ENCODE assay signal across 8 cellular contexts in genomic region chr12:54217309-54217661, GRCh38. TPM values are rescaled to one million over a fixed set of nuclear protein-coding genes. Genes with fewer than 3 reads are reported as not detected.
A peak's percentile ranks its signal among the peaks of the same experiment; 100 is the strongest.
DNase-seq lines count a peak whose midpoint lies in the region; ATAC-seq and TF ChIP-seq lines count a peak whose summit lies in the region.

No MANE protein-coding gene starts in this region.

- H3K4me1 Mint-ChIP-seq in activated T-cell treated with anti-CD3 and anti-CD28 coated beads, Interleukin-2, amount 50 U/mL, for 24 hours (ENCODE audit: low read depth): peaks cover 29% of the 10 kb centered on the region
- peaks cover 19% of the 10 kb centered on the region for H3K4me1 Mint-ChIP-seq in activated T-helper 2 cell treated with anti-CD3 and anti-CD28 coated beads, Interferon-gamma antibody, Interleukin-2, Interleukin-4, amounts not matched to agents 10 μg/mL and 5 μg/mL and 100 μg/mL, durations not matched to agents 14 hours and 24 hours and 36 hours (ENCODE audit: low read depth)

- no peak for TF ChIP-seq CTCF in thoracic aorta (IDR thresholded peaks at IDR 0.05)

- no peak overlapping the region for H3K27ac ChIP-seq in iPS-20b (ENCODE audit: low read length)
- H3K27ac ChIP-seq in thoracic aorta: no peak overlapping the region

- peak overlapping the region; percentile 72 for H3K4me3 ChIP-seq in iPS-20b (ENCODE audit: low read length)
- peak overlapping the region; percentile 68 for H3K4me3 ChIP-seq in thoracic aorta

- H3K4me1 ChIP-seq in iPS-20b (ENCODE audit: insufficient read depth, low read length) (peaks cover 2% of the 10 kb centered on the region; the same call in 1 of the 2 replicates), thoracic aorta (ENCODE audit: control insufficient read depth in 1 of 2, low read depth in 2 of 2) (peaks cover 18 to 30% of the 10 kb centered on the region in 2 donors)

- no peaks in the 10 kb centered on the region for H3K36me3 ChIP-seq in iPS-20b (ENCODE audit: insufficient read depth, low read depth, low read length)
- H3K36me3 ChIP-seq in thoracic aorta: no peaks in the 10 kb centered on the region

- H3K27me3 ChIP-seq in iPS-20b (ENCODE audit: insufficient read depth, low read length) (peaks cover 62% of the 10 kb centered on the region), thoracic aorta (replicated peaks; ENCODE audit: insufficient read depth) (peaks cover 3% of the 10 kb centered on the region)

- intact Hi-C loops in activated T-helper 2 cell treated with anti-CD3 and anti-CD28 coated beads, Interferon-gamma antibody, Interleukin-2, Interleukin-4, amounts not matched to agents 10 μg/mL and 5 μg/mL and 100 μg/mL, durations not matched to agents 14 hours and 24 hours and 36 hours (cut with micrococcal nuclease): loop anchor here (5.0 kb wide), 1 partner anchor 60 kb away; no protein-coding TSS in a partner anchor

- peaks cover 21% of the 10 kb centered on the region for H3K27me3 Mint-ChIP-seq in activated T-cell treated with anti-CD3 and anti-CD28 coated beads, Interleukin-2, amount 50 U/mL, for 24 hours
- peaks cover 13% of the 10 kb centered on the region for H3K27me3 Mint-ChIP-seq in activated T-helper 2 cell treated with anti-CD3 and anti-CD28 coated beads, Interferon-gamma antibody, Interleukin-2, Interleukin-4, amounts not matched to agents 10 μg/mL and 5 μg/mL and 100 μg/mL, durations not matched to agents 14 hours and 24 hours and 36 hours (ENCODE audit: low read depth)

- H3K9ac ChIP-seq in iPS-20b (ENCODE audit: low read depth, low read length): peak overlapping the region; percentile 68; the same call in 1 of the 2 replicates

- H3K4me3 Mint-ChIP-seq in activated T-cell treated with anti-CD3 and anti-CD28 coated beads, Interleukin-2, amount 50 U/mL, for 24 hours: peak overlapping the region; percentile 75
- peak overlapping the region; percentile 81 for H3K4me3 Mint-ChIP-seq in activated T-helper 2 cell treated with anti-CD3 and anti-CD28 coated beads, Interferon-gamma antibody, Interleukin-2, Interleukin-4, amounts not matched to agents 10 μg/mL and 5 μg/mL and 100 μg/mL, durations not matched to agents 14 hours and 24 hours and 36 hours (ENCODE audit: low read depth)

- no peaks in the 10 kb centered on the region for H3K9me3 Mint-ChIP-seq in activated T-cell treated with anti-CD3 and anti-CD28 coated beads, Interleukin-2, amount 50 U/mL, for 24 hours
- no peaks in the 10 kb centered on the region for H3K9me3 Mint-ChIP-seq in activated T-helper 2 cell treated with anti-CD3 and anti-CD28 coated beads, Interferon-gamma antibody, Interleukin-2, Interleukin-4, amounts not matched to agents 10 μg/mL and 5 μg/mL and 100 μg/mL, durations not matched to agents 14 hours and 24 hours and 36 hours

- DNase-seq in activated T-cell treated with anti-CD3 and anti-CD28 coated beads, Interleukin-2, amount 50 U/mL, for 24 hours: no peak
- DNase-seq in activated T-cell treated with anti-CD3 and anti-CD28 coated beads, Interleukin-2, amount 50 U/mL, for 48 hours: no peak
- no peak for DNase-seq in activated T-helper 2 cell treated with anti-CD3 and anti-CD28 coated beads, Interferon-gamma antibody, Interleukin-2, Interleukin-4, amounts not matched to agents 10 μg/mL and 5 μg/mL and 100 μg/mL, durations not matched to agents 14 hours and 24 hours and 36 hours (ENCODE audit: low spot score)
- DNase-seq in thoracic aorta (ENCODE audit: low spot score) (no peak), DMS114 treated with DMSO at 0.1 percent for 48 hours (lab: John Stamatoyannopoulos, UW; ENCODE audit: unreplicated experiment) (no peak), NCI-H1105 (lab: John Stamatoyannopoulos, UW) (no peak)

- no peaks in the 10 kb centered on the region for H3K36me3 Mint-ChIP-seq in activated T-cell treated with anti-CD3 and anti-CD28 coated beads, Interleukin-2, amount 50 U/mL, for 24 hours (ENCODE audit: low read depth)
- H3K36me3 Mint-ChIP-seq in activated T-helper 2 cell treated with anti-CD3 and anti-CD28 coated beads, Interferon-gamma antibody, Interleukin-2, Interleukin-4, amounts not matched to agents 10 μg/mL and 5 μg/mL and 100 μg/mL, durations not matched to agents 14 hours and 24 hours and 36 hours (ENCODE audit: low read depth): no peaks in the 10 kb centered on the region

- ATAC-seq in thoracic aorta (ENCODE audit: insufficient number of reproducible peaks, low FRiP score, low read depth) (no peak), HG03442 (IDR thresholded peaks at IDR 0.05; ENCODE audit: unreplicated experiment) (no peak)

- peak overlapping the region; percentile 26 for H3K27ac Mint-ChIP-seq in activated T-cell treated with anti-CD3 and anti-CD28 coated beads, Interleukin-2, amount 50 U/mL, for 24 hours
- no peak overlapping the region for H3K27ac Mint-ChIP-seq in activated T-helper 2 cell treated with anti-CD3 and anti-CD28 coated beads, Interferon-gamma antibody, Interleukin-2, Interleukin-4, amounts not matched to agents 10 μg/mL and 5 μg/mL and 100 μg/mL, durations not matched to agents 14 hours and 24 hours and 36 hours

- H3K9me3 ChIP-seq in iPS-20b (ENCODE audit: insufficient read depth, low read depth, low read length): no peaks in the 10 kb centered on the region
- no peaks in the 10 kb centered on the region for H3K9me3 ChIP-seq in thoracic aorta

RNA-seq across cellular contexts. Expression of gene SMUG1, which starts 28.5 kb away (rescaled TPM):
- total RNA-seq in activated T-helper 2 cell treated with anti-CD3 and anti-CD28 coated beads, Interferon-gamma antibody, Interleukin-2, Interleukin-4, amounts not matched to agents 10 μg/mL and 5 μg/mL and 100 μg/mL, durations not matched to agents 14 hours and 24 hours and 36 hours: 26.9 and 31.1 TPM in 2 replicates
- 10 to 100 TPM; 29.4 to 39.3 TPM for total RNA-seq in thoracic aorta
